In genomic region chr2:121969766-121970639, GRCh38 we compare ENCODE assay signal across 17 cellular contexts.
DNase-seq lines count a peak whose midpoint lies in the region; ATAC-seq and TF ChIP-seq lines count a peak whose summit lies in the region.
"Had no signal": no experiment of that assay in that cellular context is flagged by ENCODE, and none has a peak within 500 bp of the region (broad histone marks: within the 10 kb centered on the region; RNA-seq: fewer than 3 reads in every experiment).

No MANE protein-coding gene starts in this region.

- no peaks in the 10 kb centered on the region for H3K9me2 ChIP-seq in OCI-LY1 (ENCODE audit: low read depth, low read length)

- peak overlapping the region in 1 of 10 experiments; percentile 24; a peak in 2 of 20 replicates for H3K4me3 ChIP-seq in BLaER1 treated with 17β-estradiol and CSF1 and Interleukin-3, amounts not matched to agents 10 nM and 100 nM
- no peak overlapping the region for H3K4me3 ChIP-seq in OCI-LY1 (ENCODE audit: low read depth, low read length, poor library complexity, severe bottlenecking)
- H3K4me3 ChIP-seq: pancreas, smooth muscle cell had no signal

- no peaks in the 10 kb centered on the region for H3K36me3 Mint-ChIP-seq in dendritic cell treated with granulocyte-macrophage colony-stimulating factor and Interleukin-4, amounts not matched to agents 40 ng/mL and 50 ng/mL, for 4 days (ENCODE audit: low read depth)
- H3K36me3 Mint-ChIP-seq in nephron (ENCODE audit: low read depth) = no peaks in the 10 kb centered on the region
- H3K36me3 Mint-ChIP-seq in natural killer cell = no peaks in the 10 kb centered on the region
- no peaks in the 10 kb centered on the region for H3K36me3 Mint-ChIP-seq in natural killer cell treated with Interleukin-12 subunit alpha and Interleukin-12 subunit beta and Interleukin-15 and Interleukin-18, amount 100 ng/mL, for 72 hours
- H3K36me3 Mint-ChIP-seq: activated naive CD8-positive, alpha-beta T cell treated with anti-CD3 and anti-CD28 coated beads, Interleukin-2, amount 10 ng/mL, durations not matched to agents 7 days and 5 days had no signal

- TF ChIP-seq CTCF in OCI-LY1 (IDR thresholded peaks at IDR 0.05; ENCODE audit: low read length) = no peak
- TF ChIP-seq CTCF in nephron (IDR thresholded peaks at IDR 0.05; ENCODE audit: unreplicated experiment in 3 of 3) = no peak
- TF ChIP-seq CTCF in natural killer cell (IDR thresholded peaks at IDR 0.05) = no peak

- no peak overlapping the region for H2AFZ ChIP-seq in OCI-LY1 (ENCODE audit: low read length)

- H3K9me3 Mint-ChIP-seq in dendritic cell treated with granulocyte-macrophage colony-stimulating factor and Interleukin-4, amounts not matched to agents 40 ng/mL and 50 ng/mL, for 4 days = no peaks in the 10 kb centered on the region
- H3K9me3 Mint-ChIP-seq in nephron (peaks cover 5% of the 10 kb centered on the region), natural killer cell (no peaks in the 10 kb centered on the region)
- H3K9me3 Mint-ChIP-seq in natural killer cell treated with Interleukin-12 subunit alpha and Interleukin-12 subunit beta and Interleukin-15 and Interleukin-18, amount 100 ng/mL, for 72 hours = no peaks in the 10 kb centered on the region
- H3K9me3 Mint-ChIP-seq: activated naive CD8-positive, alpha-beta T cell treated with anti-CD3 and anti-CD28 coated beads, Interleukin-2, amount 10 ng/mL, durations not matched to agents 7 days and 5 days; stimulated activated naive CD8-positive, alpha-beta T cell treated with anti-CD3 and anti-CD28 coated beads, Interleukin-15, Interleukin-2, amounts not matched to agents 100 ng/mL and 50 ng/mL, for 24 hours had no signal

- H3K27me3 Mint-ChIP-seq in dendritic cell treated with granulocyte-macrophage colony-stimulating factor and Interleukin-4, amounts not matched to agents 40 ng/mL and 50 ng/mL, for 4 days = peaks cover 4% of the 10 kb centered on the region
- H3K27me3 Mint-ChIP-seq in nephron (ENCODE audit: low read depth) = peaks cover 7% of the 10 kb centered on the region
- H3K27me3 Mint-ChIP-seq in natural killer cell (ENCODE audit: low read depth in 2 of 2) = peaks cover 7 to 13% of the 10 kb centered on the region in 2 donors
- H3K27me3 Mint-ChIP-seq in natural killer cell treated with Interleukin-12 subunit alpha and Interleukin-12 subunit beta and Interleukin-15 and Interleukin-18, amount 100 ng/mL, for 72 hours = peaks cover 21% of the 10 kb centered on the region in 2 donors

- peak overlapping the region; percentile 68 for H3K27ac Mint-ChIP-seq in dendritic cell treated with granulocyte-macrophage colony-stimulating factor and Interleukin-4, amounts not matched to agents 40 ng/mL and 50 ng/mL, for 4 days
- H3K27ac Mint-ChIP-seq in nephron (peak overlapping the region; percentile 61 to 70 (median 69)), natural killer cell (no peak overlapping the region)
- H3K27ac Mint-ChIP-seq in natural killer cell treated with Interleukin-12 subunit alpha and Interleukin-12 subunit beta and Interleukin-15 and Interleukin-18, amount 100 ng/mL, for 72 hours = no peak overlapping the region
- H3K27ac Mint-ChIP-seq: activated naive CD8-positive, alpha-beta T cell treated with anti-CD3 and anti-CD28 coated beads, Interleukin-2, amount 10 ng/mL, durations not matched to agents 7 days and 5 days; stimulated activated naive CD8-positive, alpha-beta T cell treated with anti-CD3 and anti-CD28 coated beads, Interleukin-15, Interleukin-2, amounts not matched to agents 100 ng/mL and 50 ng/mL, for 24 hours had no signal

- intact Hi-C loops in dendritic cell treated with granulocyte-macrophage colony-stimulating factor and Interleukin-4, amounts not matched to agents 40 ng/mL and 50 ng/mL, for 4 days (cut with micrococcal nuclease) = no loop called here
- intact Hi-C loops in natural killer cell (cut with micrococcal nuclease) = no loop called here

- H4K20me1 ChIP-seq in BLaER1 treated with 17β-estradiol and CSF1 and Interleukin-3, amounts not matched to agents 10 nM and 100 nM = no peaks in the 10 kb centered on the region
- H4K20me1 ChIP-seq in OCI-LY1 (ENCODE audit: insufficient read depth, low read length) = no peaks in the 10 kb centered on the region

- no peaks in the 10 kb centered on the region for H3K36me3 ChIP-seq in BLaER1 treated with 17β-estradiol and CSF1 and Interleukin-3, amounts not matched to agents 10 nM and 100 nM
- H3K36me3 ChIP-seq in OCI-LY1 (ENCODE audit: insufficient read depth, low read length) = no peaks in the 10 kb centered on the region
- H3K36me3 ChIP-seq: pancreas had no signal

- H3K79me2 ChIP-seq in OCI-LY1 (ENCODE audit: insufficient read depth, low read length) = no peaks in the 10 kb centered on the region

- DNase-seq in natural killer cell = no peak
- no peak for DNase-seq in natural killer cell treated with Interleukin-12 subunit alpha and Interleukin-12 subunit beta and Interleukin-15 and Interleukin-18, amount 100 ng/mL, for 72 hours (ENCODE audit: low spot score)
- DNase-seq in stimulated activated CD4-positive, alpha-beta T cell treated with anti-CD3 and anti-CD28 coated beads, Interleukin-2, amount 100 ng/mL, for 48 hours = no peak
- DNase-seq: activated CD4-positive, alpha-beta T cell treated with anti-CD3 and anti-CD28 coated beads, Interleukin-2, amount 50 U/mL, for 48 hours; activated naive CD8-positive, alpha-beta T cell treated with anti-CD3 and anti-CD28 coated beads, Interleukin-2, amount 10 ng/mL, durations not matched to agents 7 days and 5 days; activated T-cell treated with anti-CD3 and anti-CD28 coated beads, Interleukin-2, amount 50 U/mL, for 48 hours; AML-193; glutamatergic neuron; islet precursor cell; pancreas had no signal

- H3K4me1 ChIP-seq in BLaER1 treated with 17β-estradiol and CSF1 and Interleukin-3, amounts not matched to agents 10 nM and 100 nM = peaks cover 8 to 42% (median 20%) of the 10 kb centered on the region in 10 experiments
- peaks cover 45% of the 10 kb centered on the region for H3K4me1 ChIP-seq in OCI-LY1 (ENCODE audit: insufficient read depth, low read length, severe bottlenecking)
- H3K4me1 ChIP-seq: pancreas had no signal

- peak overlapping the region in 2 of 11 experiments; percentile 50 to 56; a peak in 2 of 22 replicates for H3K9ac ChIP-seq in BLaER1 treated with 17β-estradiol and CSF1 and Interleukin-3, amounts not matched to agents 10 nM and 100 nM
- H3K9ac ChIP-seq in OCI-LY1 (ENCODE audit: low read length) = no peak overlapping the region

- ATAC-seq in natural killer cell (no peak), HG02970 (IDR thresholded peaks at IDR 0.05; ENCODE audit: low FRiP score, unreplicated experiment) (no peak)
- no peak for ATAC-seq in natural killer cell treated with Interleukin-12 subunit alpha and Interleukin-12 subunit beta and Interleukin-15 and Interleukin-18, amount 100 ng/mL, for 72 hours

- peak overlapping the region; percentile 13 for H3K4me3 Mint-ChIP-seq in dendritic cell treated with granulocyte-macrophage colony-stimulating factor and Interleukin-4, amounts not matched to agents 40 ng/mL and 50 ng/mL, for 4 days
- H3K4me3 Mint-ChIP-seq in nephron = peak overlapping the region in 1 of 3 experiments; percentile 8
- H3K4me3 Mint-ChIP-seq in natural killer cell = no peak overlapping the region
- no peak overlapping the region for H3K4me3 Mint-ChIP-seq in natural killer cell treated with Interleukin-12 subunit alpha and Interleukin-12 subunit beta and Interleukin-15 and Interleukin-18, amount 100 ng/mL, for 72 hours
- H3K4me3 Mint-ChIP-seq: activated naive CD8-positive, alpha-beta T cell treated with anti-CD3 and anti-CD28 coated beads, Interleukin-2, amount 10 ng/mL, durations not matched to agents 7 days and 5 days; stimulated activated naive CD8-positive, alpha-beta T cell treated with anti-CD3 and anti-CD28 coated beads, Interleukin-15, Interleukin-2, amounts not matched to agents 100 ng/mL and 50 ng/mL, for 24 hours had no signal

- no peaks in the 10 kb centered on the region for H3K27me3 ChIP-seq in BLaER1 treated with 17β-estradiol and CSF1 and Interleukin-3, amounts not matched to agents 10 nM and 100 nM
- H3K27me3 ChIP-seq in OCI-LY1 (ENCODE audit: insufficient read depth, low read length) = no peaks in the 10 kb centered on the region
- H3K27me3 ChIP-seq: pancreas had no signal

- H3F3A ChIP-seq in OCI-LY1 (ENCODE audit: insufficient read depth, low read length) = no peaks in the 10 kb centered on the region

- peaks cover 29% of the 10 kb centered on the region for H3K4me1 Mint-ChIP-seq in dendritic cell treated with granulocyte-macrophage colony-stimulating factor and Interleukin-4, amounts not matched to agents 40 ng/mL and 50 ng/mL, for 4 days (ENCODE audit: low read depth)
- H3K4me1 Mint-ChIP-seq in nephron = peaks cover 34% of the 10 kb centered on the region
- peaks cover 0 to 3% of the 10 kb centered on the region in 2 donors for H3K4me1 Mint-ChIP-seq in natural killer cell
- H3K4me1 Mint-ChIP-seq in natural killer cell treated with Interleukin-12 subunit alpha and Interleukin-12 subunit beta and Interleukin-15 and Interleukin-18, amount 100 ng/mL, for 72 hours (ENCODE audit: low read depth in 2 of 2) = peaks cover 0 to 2% of the 10 kb centered on the region in 2 donors

- 0 out of 22 replicates have a peak, but pooled peaks cover 0 to 5% (median 0%) of the 10 kb centered on the region in 11 experiments for H3K9me3 ChIP-seq in BLaER1 treated with 17β-estradiol and CSF1 and Interleukin-3, amounts not matched to agents 10 nM and 100 nM (replicated peaks in 1 of 11)
- H3K9me3 ChIP-seq in OCI-LY1 (ENCODE audit: low read length) = no peaks in the 10 kb centered on the region
- H3K9me3 ChIP-seq: pancreas had no signal

- H3K27ac ChIP-seq in BLaER1 treated with 17β-estradiol and CSF1 and Interleukin-3, amounts not matched to agents 10 nM and 100 nM = peak overlapping the region in 3 of 11 experiments; percentile 54 to 69 (median 64); a peak in 5 of 22 replicates
- H3K27ac ChIP-seq in OCI-LY1 (ENCODE audit: low read depth, low read length, poor library complexity, severe bottlenecking) = peak overlapping the region; percentile 3

- H3K4me2 ChIP-seq in BLaER1 treated with 17β-estradiol and CSF1 and Interleukin-3, amounts not matched to agents 10 nM and 100 nM = peak overlapping the region; percentile 38 to 94 (median 73)
- H3K4me2 ChIP-seq in OCI-LY1 (ENCODE audit: low read length) = no peak overlapping the region
- H3K4me2 ChIP-seq: smooth muscle cell had no signal

Comparison
In these comparisons a context has a peak if more than half of its experiments do, and no peak if none do; other contexts are left out.
1. H3K27ac Mint-ChIP-seq: peak in dendritic cell treated with granulocyte-macrophage colony-stimulating factor and Interleukin-4, amounts not matched to agents 40 ng/mL and 50 ng/mL, for 4 days (single experiment) and nephron (3 of 3); none in natural killer cell (0 of 2) and natural killer cell treated with Interleukin-12 subunit alpha and Interleukin-12 subunit beta and Interleukin-15 and Interleukin-18, amount 100 ng/mL, for 72 hours (0 of 2).